In genomic region chr11:106474274-106474673, GRCh38 we compare ENCODE assay signal across 37 cellular contexts.
DNase-seq lines count a peak whose midpoint lies in the region; ATAC-seq, FAIRE-seq and TF ChIP-seq lines count a peak whose summit lies in the region.
"Had no signal": no experiment of that assay in that cellular context is flagged by ENCODE, and none has a peak within 500 bp of the region (broad histone marks: within the 10 kb centered on the region; RNA-seq: fewer than 3 reads in every experiment).

No MANE protein-coding gene starts in this region.

- CTCF ChIA-PET in HepG2 (lab: Yijun Ruan, JAX; ENCODE audit: low intra/inter-chr PET ratio, low total read pairs), result no interaction called here

- H3K4me1 ChIP-seq in HepG2 (ENCODE audit: insufficient read depth, low read length) (no peaks in the 10 kb centered on the region), right lobe of liver (no peaks in the 10 kb centered on the region), GM23338 (ENCODE audit: insufficient read depth) (no peaks in the 10 kb centered on the region), neuronal stem cell (ENCODE audit: control insufficient read depth in 2 of 2, insufficient read depth in 1 of 2, low read depth in 1 of 2, low read length in 2 of 2) (peaks cover 0 to 4% of the 10 kb centered on the region in 2 donors)
- H3K4me1 ChIP-seq: A549; BE2C; BLaER1; BLaER1 treated with 17β-estradiol and CSF1 and Interleukin-3, amounts not matched to agents 10 nM and 100 nM had no signal

- H2BK12ac ChIP-seq in neuronal stem cell (ENCODE audit: low read length), result peak overlapping the region; percentile 19

- no peak overlapping the region for H2BK120ac ChIP-seq in neuronal stem cell (ENCODE audit: low read depth, low read length)

- H3K27ac ChIP-seq in HepG2 (ENCODE audit: extremely low read length, insufficient read depth, low read length), result no peak overlapping the region
- no peak overlapping the region for H3K27ac ChIP-seq in right lobe of liver
- H3K27ac ChIP-seq in GM23338 (ENCODE audit: low read depth), result no peak overlapping the region
- no peak overlapping the region for H3K27ac ChIP-seq in neuronal stem cell (replicated peaks; ENCODE audit: low read length)
- H3K27ac ChIP-seq: 22Rv1; A549; BLaER1; BLaER1 treated with 17β-estradiol and CSF1 and Interleukin-3, amounts not matched to agents 10 nM and 100 nM; C4-2B had no signal

- no peak overlapping the region for H3K4me3 Mint-ChIP-seq in GM23338
- no peak overlapping the region for H3K4me3 Mint-ChIP-seq in glutamatergic neuron (ENCODE audit: unreplicated experiment)
- H3K4me3 Mint-ChIP-seq: B cell; CD14-positive monocyte; CD4-positive, alpha-beta memory T cell; CD4-positive, alpha-beta T cell; CD4-positive, CD25-positive, alpha-beta regulatory T cell; CD8-positive, alpha-beta memory T cell; CD8-positive, alpha-beta T cell had no signal

- no peak overlapping the region for H4K91ac ChIP-seq in neuronal stem cell (ENCODE audit: low read depth, low read length, poor library complexity)

- H3K9me3 ChIP-seq in HepG2 (ENCODE audit: low read length) (peaks cover 72% of the 10 kb centered on the region), right lobe of liver (no peaks in the 10 kb centered on the region), neuronal stem cell (replicated peaks in 1 of 2; ENCODE audit: control insufficient read depth in 2 of 2, insufficient read depth in 1 of 2, low read depth in 1 of 2, low read length in 2 of 2) (peaks cover 0 to 3% of the 10 kb centered on the region in 2 donors)
- H3K9me3 ChIP-seq: A549, BE2C, BLaER1 had no signal

- no peak for ATAC-seq in HepG2
- ATAC-seq in right lobe of liver, result no peak
- ATAC-seq in GM23338, result no peak
- no peak for ATAC-seq in HG02938 (IDR thresholded peaks at IDR 0.05; ENCODE audit: unreplicated experiment)
- ATAC-seq in GM18517 (IDR thresholded peaks at IDR 0.05; ENCODE audit: unreplicated experiment), result no peak
- ATAC-seq: A549; CD8-positive, alpha-beta T cell had no signal

- no peak overlapping the region for H2AK5ac ChIP-seq in neuronal stem cell (ENCODE audit: low read depth, low read length)

- DNase-seq in HepG2 (ENCODE audit: low spot score) (no peak), right lobe of liver (no peak), GM23338 (ENCODE audit: low spot score) (no peak), glutamatergic neuron (no peak), neuronal stem cell (ENCODE audit: low spot score) (no peak), NCI-H2227 treated with DMSO at 0.1 percent for 48 hours (lab: John Stamatoyannopoulos, UW) (no peak)
- DNase-seq: 8988T; ACHN; AML-193; BE2C; C1 segment of cervical spinal cord; Caco-2; Calu3; CD4-positive, alpha-beta memory T cell; CD4-positive, alpha-beta T cell; CD4-positive, CD25-positive, alpha-beta regulatory T cell; CD8-positive, alpha-beta memory T cell; CD8-positive, alpha-beta T cell; COR-L47; DMS 273 treated with DMSO at 0.1 percent for 48 hours; DMS153; DMS53; DMS79; DMS79 treated with DMSO at 0.1 percent for 48 hours; DND-41; EL had no signal

- H3K9me3 Mint-ChIP-seq in GM23338, result peaks cover 3% of the 10 kb centered on the region; the same call in 1 of the 3 replicates
- H3K9me3 Mint-ChIP-seq in glutamatergic neuron (ENCODE audit: unreplicated experiment), result peaks cover 7% of the 10 kb centered on the region
- H3K9me3 Mint-ChIP-seq: CD8-positive, alpha-beta T cell had no signal

- no TSS peak for BruUV-seq in HepG2 (replicated peaks; lab: Mats Ljungman, UMichigan)

- TF ChIP-seq EP300 in HepG2 (IDR thresholded peaks at IDR 0.05; ENCODE audit: low read depth in 2 of 2, low read length in 2 of 2) (no peak), HepG2 (CRISPR knock-in tag; IDR thresholded peaks at IDR 0.05; ENCODE audit: borderline replicate concordance) (no peak)

- FAIRE-seq in HepG2 (lab: Jason Lieb, UNC), result no peak
- FAIRE-seq: A204.1, A549, D721Med had no signal

- H4K8ac ChIP-seq in neuronal stem cell (ENCODE audit: low read depth, low read length), result no peak overlapping the region

- no peaks in the 10 kb centered on the region for H3K79me1 ChIP-seq in neuronal stem cell (ENCODE audit: low read depth, low read length)

- TF ChIP-seq CTCF in HepG2 (CRISPR knock-in tag; IDR thresholded peaks at IDR 0.05) (no peak), right lobe of liver (IDR thresholded peaks at IDR 0.05) (no peak), GM23338 (conservative IDR thresholded peaks at IDR 0.05; ENCODE audit: low read depth in 2 of 2) (no peak), glutamatergic neuron (IDR thresholded peaks at IDR 0.05; ENCODE audit: partially characterized antibody, unreplicated experiment) (no peak)

- TF ChIP-seq POLR2A in HepG2 (IDR thresholded peaks at IDR 0.05; ENCODE audit: insufficient read depth in 1 of 2, low read depth in 2 of 2, low read length in 2 of 2) (no peak), right lobe of liver (IDR thresholded peaks at IDR 0.05) (no peak)

- H3F3A ChIP-seq in GM23338 (replicated peaks; ENCODE audit: low read depth), result no peaks in the 10 kb centered on the region

- H3K36me3 ChIP-seq in HepG2 (replicated peaks in 1 of 2; ENCODE audit: control insufficient read depth in 1 of 2, insufficient read depth in 2 of 2, low read length in 2 of 2), result no peaks in the 10 kb centered on the region
- no peaks in the 10 kb centered on the region for H3K36me3 ChIP-seq in right lobe of liver
- no peaks in the 10 kb centered on the region for H3K36me3 ChIP-seq in GM23338 (ENCODE audit: insufficient read depth)
- H3K36me3 ChIP-seq in neuronal stem cell (replicated peaks in 1 of 2; ENCODE audit: control insufficient read depth in 2 of 2, insufficient read depth in 2 of 2, low read length in 2 of 2), result no peaks in the 10 kb centered on the region
- H3K36me3 ChIP-seq: BE2C; BLaER1; BLaER1 treated with 17β-estradiol and CSF1 and Interleukin-3, amounts not matched to agents 10 nM and 100 nM had no signal

- no peaks in the 10 kb centered on the region for H3K27me3 ChIP-seq in HepG2 (ENCODE audit: control insufficient read depth in 1 of 2, insufficient read depth in 2 of 2, low read length in 2 of 2)
- no peaks in the 10 kb centered on the region for H3K27me3 ChIP-seq in right lobe of liver
- no peaks in the 10 kb centered on the region for H3K27me3 ChIP-seq in GM23338 (ENCODE audit: insufficient read depth)
- no peaks in the 10 kb centered on the region for H3K27me3 ChIP-seq in neuronal stem cell (ENCODE audit: control insufficient read depth in 3 of 3, insufficient read depth in 3 of 3, low read depth in 1 of 3, low read length in 3 of 3)
- H3K27me3 ChIP-seq: BE2C; BLaER1; BLaER1 treated with 17β-estradiol and CSF1 and Interleukin-3, amounts not matched to agents 10 nM and 100 nM had no signal

- no peaks in the 10 kb centered on the region; the same call in 1 of the 2 replicates for H3K9me2 ChIP-seq in GM23338 (ENCODE audit: insufficient read depth)

- H2BK5ac ChIP-seq in neuronal stem cell (ENCODE audit: low read length), result no peak overlapping the region

- H3K27me3 Mint-ChIP-seq in GM23338 (ENCODE audit: insufficient read depth, low read depth, poor library complexity) (no peaks in the 10 kb centered on the region), glutamatergic neuron (ENCODE audit: unreplicated experiment) (peaks cover 5% of the 10 kb centered on the region)
- H3K27me3 Mint-ChIP-seq: B cell; CD4-positive, alpha-beta memory T cell; CD4-positive, alpha-beta T cell; CD4-positive, CD25-positive, alpha-beta regulatory T cell; CD8-positive, alpha-beta memory T cell had no signal

- no peak overlapping the region for H3K4me2 ChIP-seq in HepG2 (ENCODE audit: low read depth, low read length)
- no peak overlapping the region for H3K4me2 ChIP-seq in GM23338
- no peak overlapping the region for H3K4me2 ChIP-seq in neuronal stem cell (ENCODE audit: insufficient read depth, low read length, poor library complexity, severe bottlenecking)
- H3K4me2 ChIP-seq: A549; BLaER1; BLaER1 treated with 17β-estradiol and CSF1 and Interleukin-3, amounts not matched to agents 10 nM and 100 nM had no signal

- in situ Hi-C loops in HepG2 (cut with HindIII; ENCODE audit: extremely low pct_ligation_motif_present, low pct_unique_long_range_greater_than_20kb), result no loop called here

- H3K14ac ChIP-seq in neuronal stem cell (ENCODE audit: low read length), result no peak overlapping the region

- intact Hi-C loops in HepG2 (cut with micrococcal nuclease; ENCODE audit: unreplicated experiment) (no loop called here), right lobe of liver (cut with DNase I) (no loop called here)

- H3K18ac ChIP-seq in neuronal stem cell (ENCODE audit: low read length), result no peak overlapping the region

- no peak for TF ChIP-seq RAD21 in HepG2 (CRISPR knock-in tag; IDR thresholded peaks at IDR 0.05)

- no peak overlapping the region for H3K9ac ChIP-seq in HepG2 (ENCODE audit: insufficient read depth, low read depth, low read length)
- no peak overlapping the region for H3K9ac ChIP-seq in neuronal stem cell (ENCODE audit: low read depth, low read length, poor library complexity)
- H3K9ac ChIP-seq: BLaER1; BLaER1 treated with 17β-estradiol and CSF1 and Interleukin-3, amounts not matched to agents 10 nM and 100 nM had no signal

- no peaks in the 10 kb centered on the region for H3K79me2 ChIP-seq in HepG2 (ENCODE audit: insufficient read depth, low read length)
- no peaks in the 10 kb centered on the region for H3K79me2 ChIP-seq in GM23338 (replicated peaks; ENCODE audit: insufficient read depth)

- H3K27ac Mint-ChIP-seq in GM23338, result no peak overlapping the region
- H3K27ac Mint-ChIP-seq in glutamatergic neuron (ENCODE audit: unreplicated experiment), result peak overlapping the region; percentile 59
- H3K27ac Mint-ChIP-seq: B cell; CD14-positive monocyte; CD4-positive, alpha-beta memory T cell; CD4-positive, alpha-beta T cell; CD4-positive, CD25-positive, alpha-beta regulatory T cell; CD8-positive, alpha-beta memory T cell; CD8-positive, alpha-beta T cell had no signal

- no peaks in the 10 kb centered on the region for H3K4me1 Mint-ChIP-seq in GM23338
- peaks cover 24% of the 10 kb centered on the region for H3K4me1 Mint-ChIP-seq in glutamatergic neuron (ENCODE audit: low read depth, unreplicated experiment)
- H3K4me1 Mint-ChIP-seq: B cell; CD14-positive monocyte; CD4-positive, alpha-beta memory T cell; CD4-positive, CD25-positive, alpha-beta regulatory T cell; CD8-positive, alpha-beta memory T cell had no signal

- H2AFZ ChIP-seq in HepG2 (ENCODE audit: low read length) (no peak overlapping the region), GM23338 (no peak overlapping the region), neuronal stem cell (ENCODE audit: low read length) (no peak overlapping the region)

- no peak overlapping the region for H3K23ac ChIP-seq in neuronal stem cell (ENCODE audit: low read depth, low read length, poor library complexity)

- no peaks in the 10 kb centered on the region for H3K36me3 Mint-ChIP-seq in GM23338 (ENCODE audit: low read depth)
- peaks cover 4% of the 10 kb centered on the region for H3K36me3 Mint-ChIP-seq in glutamatergic neuron (ENCODE audit: unreplicated experiment)
- H3K36me3 Mint-ChIP-seq: CD14-positive monocyte; CD4-positive, alpha-beta memory T cell; CD4-positive, CD25-positive, alpha-beta regulatory T cell; CD8-positive, alpha-beta memory T cell; CD8-positive, alpha-beta T cell had no signal

- WGBS in HepG2 (ENCODE audit: low lambda C conversion rate), result 20% methylated on average over 2 of the region's 2 CpGs
- 62% methylated on average over 2 of the region's 2 CpGs for WGBS in right lobe of liver (ENCODE audit: insufficient coverage, low coverage, low lambda C conversion rate, missing lambda C conversion rate)
- WGBS in neuronal stem cell (ENCODE audit: extremely low coverage in 2 of 2, insufficient read length in 2 of 2, insufficient replicate concordance in 1 of 2), 2 donors, result no CpG with 5 or more reads among the region's 2 CpGs

- H2BK15ac ChIP-seq in neuronal stem cell (ENCODE audit: low read length), result no peak overlapping the region

- H3K4ac ChIP-seq in neuronal stem cell (ENCODE audit: low read length), result no peak overlapping the region

- POLR2A ChIA-PET in HepG2 (lab: Yijun Ruan, JAX), result no interaction called here

- H4K20me1 ChIP-seq in HepG2 (ENCODE audit: insufficient read depth, low read length), result no peaks in the 10 kb centered on the region
- H4K20me1 ChIP-seq in GM23338 (replicated peaks; ENCODE audit: insufficient read depth), result no peaks in the 10 kb centered on the region
- H4K20me1 ChIP-seq: BLaER1; BLaER1 treated with 17β-estradiol and CSF1 and Interleukin-3, amounts not matched to agents 10 nM and 100 nM had no signal

- H3K4me3 ChIP-seq in HepG2 (replicated peaks in 1 of 3; ENCODE audit: insufficient read depth in 1 of 3, low read depth in 2 of 3, low read length in 3 of 3) (no peak overlapping the region), right lobe of liver (no peak overlapping the region), GM23338 (no peak overlapping the region), neuronal stem cell (ENCODE audit: low read length in 2 of 2) (no peak overlapping the region)
- H3K4me3 ChIP-seq: A549; BLaER1; BLaER1 treated with 17β-estradiol and CSF1 and Interleukin-3, amounts not matched to agents 10 nM and 100 nM had no signal
